Comparison of ENCODE assay signal across 1 cellular context in genomic region chr16:88811600-88811849, GRCh38.
TF ChIP-seq lines count a peak whose summit lies in the region.

No MANE protein-coding gene starts in this region.

TF ChIP-seq in HepG2, 621 proteins besides CTCF, POLR2A, EP300 and RAD21 (continued from another document and continues in another):
- TF ChIP-seq ZNF619 (CRISPR knock-in tag; IDR thresholded peaks at IDR 0.05): 0 out of 2 replicates have a peak, but pooled peaks have one; percentile 72
- TF ChIP-seq YEATS2 (CRISPR knock-in tag; IDR thresholded peaks at IDR 0.05; ENCODE audit: borderline replicate concordance): peak; percentile 79
- TF ChIP-seq, protein P1, sequence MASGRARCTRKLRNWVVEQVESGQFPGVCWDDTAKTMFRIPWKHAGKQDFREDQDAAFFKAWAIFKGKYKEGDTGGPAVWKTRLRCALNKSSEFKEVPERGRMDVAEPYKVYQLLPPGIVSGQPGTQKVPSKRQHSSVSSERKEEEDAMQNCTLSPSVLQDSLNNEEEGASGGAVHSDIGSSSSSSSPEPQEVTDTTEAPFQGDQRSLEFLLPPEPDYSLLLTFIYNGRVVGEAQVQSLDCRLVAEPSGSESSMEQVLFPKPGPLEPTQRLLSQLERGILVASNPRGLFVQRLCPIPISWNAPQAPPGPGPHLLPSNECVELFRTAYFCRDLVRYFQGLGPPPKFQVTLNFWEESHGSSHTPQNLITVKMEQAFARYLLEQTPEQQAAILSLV (CRISPR knock-in tag; IDR thresholded peaks at IDR 0.05; ENCODE audit: borderline replicate concordance): no peak
- no peak for TF ChIP-seq ZFP36L1 (CRISPR knock-in tag; IDR thresholded peaks at IDR 0.05)
- no peak for TF ChIP-seq SYNCRIP (IDR thresholded peaks at IDR 0.05; ENCODE audit: insufficient read depth, low read depth, low read length)
- TF ChIP-seq HOXA7 (CRISPR knock-in tag; IDR thresholded peaks at IDR 0.05): 0 out of 2 replicates have a peak, but pooled peaks have one; percentile 27
- TF ChIP-seq ZFAT (CRISPR knock-in tag; conservative IDR thresholded peaks at IDR 0.05): no peak
- peak; percentile 26; the same call in 1 of the 2 replicates for TF ChIP-seq RNF219 (CRISPR knock-in tag; IDR thresholded peaks at IDR 0.05)
- no peak for TF ChIP-seq ZFP36 (IDR thresholded peaks at IDR 0.05; ENCODE audit: borderline replicate concordance, low read depth, low read length, partially characterized antibody)
- TF ChIP-seq ZNF510 (CRISPR knock-in tag; IDR thresholded peaks at IDR 0.05; ENCODE audit: low read depth): peak; percentile 85; the same call in 1 of the 2 replicates
- peak; percentile 81; the same call in 1 of the 2 replicates for TF ChIP-seq NCOA1 (CRISPR knock-in tag; IDR thresholded peaks at IDR 0.05)
- peak; percentile 87 for TF ChIP-seq SAP130 (CRISPR knock-in tag; IDR thresholded peaks at IDR 0.05; ENCODE audit: low read depth)
- TF ChIP-seq RELA (CRISPR knock-in tag; IDR thresholded peaks at IDR 0.05): 0 out of 2 replicates have a peak, but pooled peaks have one; percentile 19
- no peak for TF ChIP-seq ZNF749 (CRISPR knock-in tag; IDR thresholded peaks at IDR 0.05; ENCODE audit: borderline replicate concordance)
- TF ChIP-seq, protein P2, sequence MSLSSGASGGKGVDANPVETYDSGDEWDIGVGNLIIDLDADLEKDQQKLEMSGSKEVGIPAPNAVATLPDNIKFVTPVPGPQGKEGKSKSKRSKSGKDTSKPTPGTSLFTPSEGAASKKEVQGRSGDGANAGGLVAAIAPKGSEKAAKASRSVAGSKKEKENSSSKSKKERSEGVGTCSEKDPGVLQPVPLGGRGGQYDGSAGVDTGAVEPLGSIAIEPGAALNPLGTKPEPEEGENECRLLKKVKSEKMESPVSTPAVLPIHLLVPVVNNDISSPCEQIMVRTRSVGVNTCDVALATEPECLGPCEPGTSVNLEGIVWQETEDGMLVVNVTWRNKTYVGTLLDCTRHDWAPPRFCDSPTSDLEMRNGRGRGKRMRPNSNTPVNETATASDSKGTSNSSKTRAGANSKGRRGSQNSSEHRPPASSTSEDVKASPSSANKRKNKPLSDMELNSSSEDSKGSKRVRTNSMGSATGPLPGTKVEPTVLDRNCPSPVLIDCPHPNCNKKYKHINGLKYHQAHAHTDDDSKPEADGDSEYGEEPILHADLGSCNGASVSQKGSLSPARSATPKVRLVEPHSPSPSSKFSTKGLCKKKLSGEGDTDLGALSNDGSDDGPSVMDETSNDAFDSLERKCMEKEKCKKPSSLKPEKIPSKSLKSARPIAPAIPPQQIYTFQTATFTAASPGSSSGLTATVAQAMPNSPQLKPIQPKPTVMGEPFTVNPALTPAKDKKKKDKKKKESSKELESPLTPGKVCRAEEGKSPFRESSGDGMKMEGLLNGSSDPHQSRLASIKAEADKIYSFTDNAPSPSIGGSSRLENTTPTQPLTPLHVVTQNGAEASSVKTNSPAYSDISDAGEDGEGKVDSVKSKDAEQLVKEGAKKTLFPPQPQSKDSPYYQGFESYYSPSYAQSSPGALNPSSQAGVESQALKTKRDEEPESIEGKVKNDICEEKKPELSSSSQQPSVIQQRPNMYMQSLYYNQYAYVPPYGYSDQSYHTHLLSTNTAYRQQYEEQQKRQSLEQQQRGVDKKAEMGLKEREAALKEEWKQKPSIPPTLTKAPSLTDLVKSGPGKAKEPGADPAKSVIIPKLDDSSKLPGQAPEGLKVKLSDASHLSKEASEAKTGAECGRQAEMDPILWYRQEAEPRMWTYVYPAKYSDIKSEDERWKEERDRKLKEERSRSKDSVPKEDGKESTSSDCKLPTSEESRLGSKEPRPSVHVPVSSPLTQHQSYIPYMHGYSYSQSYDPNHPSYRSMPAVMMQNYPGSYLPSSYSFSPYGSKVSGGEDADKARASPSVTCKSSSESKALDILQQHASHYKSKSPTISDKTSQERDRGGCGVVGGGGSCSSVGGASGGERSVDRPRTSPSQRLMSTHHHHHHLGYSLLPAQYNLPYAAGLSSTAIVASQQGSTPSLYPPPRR (CRISPR knock-in tag; IDR thresholded peaks at IDR 0.05; ENCODE audit: borderline replicate concordance): peak; percentile 71; the same call in 1 of the 2 replicates
- peak; percentile 93 for TF ChIP-seq RBM39 (IDR thresholded peaks at IDR 0.05; ENCODE audit: low read depth, low read length, poor library complexity, severe bottlenecking)
- 0 out of 2 replicates have a peak, but pooled peaks have one; percentile 67 for TF ChIP-seq ETV6 (CRISPR knock-in tag; conservative IDR thresholded peaks at IDR 0.05)
- TF ChIP-seq ARHGAP35 (CRISPR knock-in tag; IDR thresholded peaks at IDR 0.05; ENCODE audit: borderline replicate concordance): peak; percentile 90; the same call in 1 of the 2 replicates
- 0 out of 2 replicates have a peak, but pooled peaks have one; percentile 2 for TF ChIP-seq CHCHD3 (CRISPR knock-in tag; IDR thresholded peaks at IDR 0.05)
- TF ChIP-seq CEBPG (CRISPR knock-in tag; IDR thresholded peaks at IDR 0.05): no peak
- TF ChIP-seq ZKSCAN8 (CRISPR knock-in tag; IDR thresholded peaks at IDR 0.05; ENCODE audit: borderline replicate concordance): 0 out of 2 replicates have a peak, but pooled peaks have one; percentile 19
- TF ChIP-seq GATAD2A (CRISPR knock-in tag; IDR thresholded peaks at IDR 0.05): no peak
- no peak for TF ChIP-seq HOMEZ (CRISPR knock-in tag; IDR thresholded peaks at IDR 0.05; ENCODE audit: low read depth)
- TF ChIP-seq, protein P3, sequence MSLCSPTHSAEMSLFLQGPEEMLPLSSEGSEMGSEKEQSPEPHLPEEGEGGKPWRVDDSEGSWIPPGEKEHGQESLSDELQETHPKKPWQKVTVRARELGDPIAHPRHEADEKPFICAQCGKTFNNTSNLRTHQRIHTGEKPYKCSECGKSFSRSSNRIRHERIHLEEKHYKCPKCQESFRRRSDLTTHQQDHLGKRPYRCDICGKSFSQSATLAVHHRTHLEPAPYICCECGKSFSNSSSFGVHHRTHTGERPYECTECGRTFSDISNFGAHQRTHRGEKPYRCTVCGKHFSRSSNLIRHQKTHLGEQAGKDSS (CRISPR knock-in tag; IDR thresholded peaks at IDR 0.05; ENCODE audit: borderline replicate concordance, low read depth): peak; percentile 90; the same call in 1 of the 2 replicates
- TF ChIP-seq KDM5A (IDR thresholded peaks at IDR 0.05; ENCODE audit: borderline replicate concordance, low read length): peak; percentile 45; the same call in 1 of the 2 replicates
- TF ChIP-seq ZNF30 (CRISPR knock-in tag; IDR thresholded peaks at IDR 0.05): peak; percentile 2
- TF ChIP-seq GFI1 (CRISPR knock-in tag; IDR thresholded peaks at IDR 0.05; ENCODE audit: borderline replicate concordance): peak; percentile 86
- TF ChIP-seq ZBED4 (CRISPR knock-in tag; IDR thresholded peaks at IDR 0.05; ENCODE audit: borderline replicate concordance): no peak
- peak; percentile 97 for TF ChIP-seq KDM5B (CRISPR knock-in tag; IDR thresholded peaks at IDR 0.05; ENCODE audit: borderline replicate concordance)
- TF ChIP-seq RORA (CRISPR knock-in tag; IDR thresholded peaks at IDR 0.05): no peak
- peak; percentile 64 for TF ChIP-seq IKZF4 (CRISPR knock-in tag; IDR thresholded peaks at IDR 0.05; ENCODE audit: borderline replicate concordance, low read depth, not compliant biosample characterization)
- peak; percentile 85; the same call in 1 of the 2 replicates for TF ChIP-seq ZSCAN30 (CRISPR knock-in tag; IDR thresholded peaks at IDR 0.05)
- TF ChIP-seq PITX1 (CRISPR knock-in tag; IDR thresholded peaks at IDR 0.05): no peak
- TF ChIP-seq THRA (CRISPR knock-in tag; IDR thresholded peaks at IDR 0.05; ENCODE audit: borderline replicate concordance): no peak; the same call in 1 of the 2 replicates
- TF ChIP-seq ZNF468 (CRISPR knock-in tag; IDR thresholded peaks at IDR 0.05): 0 out of 2 replicates have a peak, but pooled peaks have one; percentile 9
- TF ChIP-seq, protein P4, sequence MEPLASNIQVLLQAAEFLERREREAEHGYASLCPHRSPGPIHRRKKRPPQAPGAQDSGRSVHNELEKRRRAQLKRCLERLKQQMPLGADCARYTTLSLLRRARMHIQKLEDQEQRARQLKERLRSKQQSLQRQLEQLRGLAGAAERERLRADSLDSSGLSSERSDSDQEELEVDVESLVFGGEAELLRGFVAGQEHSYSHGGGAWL (CRISPR knock-in tag; IDR thresholded peaks at IDR 0.05): peak; percentile 95
- TF ChIP-seq, protein P5, sequence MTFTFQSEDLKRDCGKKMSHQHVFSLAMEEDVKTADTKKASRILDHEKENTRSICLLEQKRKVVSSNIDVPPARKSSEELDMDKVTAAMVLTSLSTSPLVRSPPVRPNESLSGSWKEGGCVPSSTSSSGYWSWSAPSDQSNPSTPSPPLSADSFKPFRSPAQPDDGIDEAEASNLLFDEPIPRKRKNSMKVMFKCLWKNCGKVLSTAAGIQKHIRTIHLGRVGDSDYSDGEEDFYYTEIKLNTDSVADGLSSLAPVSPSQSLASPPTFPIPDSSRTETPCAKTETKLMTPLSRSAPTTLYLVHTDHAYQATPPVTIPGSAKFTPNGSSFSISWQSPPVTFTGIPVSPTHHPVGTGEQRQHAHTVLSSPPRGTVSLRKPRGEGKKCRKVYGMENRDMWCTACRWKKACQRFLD (CRISPR knock-in tag; IDR thresholded peaks at IDR 0.05; ENCODE audit: borderline replicate concordance): peak; percentile 99; the same call in 1 of the 2 replicates
- no peak for TF ChIP-seq PLSCR1 (CRISPR knock-in tag; IDR thresholded peaks at IDR 0.05; ENCODE audit: borderline replicate concordance)
- TF ChIP-seq MBNL3 (CRISPR knock-in tag; conservative IDR thresholded peaks at IDR 0.05): no peak
- TF ChIP-seq ZNF44 (CRISPR knock-in tag; IDR thresholded peaks at IDR 0.05): peak; percentile 74; the same call in 1 of the 2 replicates
- TF ChIP-seq THAP11 (CRISPR knock-in tag; IDR thresholded peaks at IDR 0.05): peak; percentile 61
